23 cellular contexts compared by ENCODE assay signal in the genomic region with DNA sequence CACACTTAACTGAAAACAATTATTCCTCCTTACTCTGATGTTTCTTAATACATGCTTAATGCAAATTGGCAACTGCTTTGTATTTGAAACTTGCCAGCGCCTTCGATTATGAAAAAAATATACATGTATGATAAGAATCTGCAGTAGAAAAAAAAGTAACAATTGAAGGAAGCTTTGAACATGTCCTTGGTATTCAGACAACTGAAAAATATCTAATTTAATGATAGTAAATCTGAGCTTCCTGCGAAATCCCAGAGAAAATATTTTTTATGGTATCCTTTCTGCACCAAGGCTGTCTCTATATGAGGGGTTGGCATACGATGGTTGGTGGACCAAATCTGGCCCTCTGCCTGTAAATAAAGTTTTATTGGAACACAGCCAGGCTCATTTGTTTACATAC.
"Had no signal": no experiment of that assay in that cellular context is flagged by ENCODE, and none has a peak within 500 bp of the region (broad histone marks: within the 10 kb centered on the region; RNA-seq: fewer than 3 reads in every experiment).

No MANE protein-coding gene starts in this region.

- H3K36me3 ChIP-seq: esophagus muscularis mucosa, gastroesophageal sphincter, heart left ventricle, neutrophil, prostate gland, right atrium auricular region, tibial artery, upper lobe of left lung had no signal

- H3K4me1 ChIP-seq: esophagus muscularis mucosa, foreskin keratinocyte, gastroesophageal sphincter, heart left ventricle, prostate gland, right atrium auricular region, testis, tibial artery had no signal

- DNase-seq: cortex of kidney; dorsolateral prefrontal cortex; effector CD4-positive, alpha-beta T cell; heart left ventricle; kidney; mucosa of descending colon; naive B cell; stimulated activated CD4-positive, alpha-beta T cell treated with anti-CD3 and anti-CD28 coated beads, Interleukin-2, amount 100 ng/mL, for 24 hours; stimulated activated CD4-positive, alpha-beta T cell treated with anti-CD3 and anti-CD28 coated beads, Interleukin-4, amount 100 ng/mL, for 24 hours; stimulated activated naive CD8-positive, alpha-beta T cell treated with anti-CD3 and anti-CD28 coated beads, Interleukin-15, Interleukin-2, amounts not matched to agents 100 U/mL and 50 U/mL, for 24 hours; substantia nigra; testis; tibial artery; upper lobe of left lung had no signal

- H3K27me3 ChIP-seq: dorsolateral prefrontal cortex, esophagus muscularis mucosa, foreskin keratinocyte, gastroesophageal sphincter, heart left ventricle, hepatocyte, neutrophil, right atrium auricular region, testis, tibial artery, upper lobe of left lung had no signal

- H3K27ac ChIP-seq: dorsolateral prefrontal cortex, esophagus muscularis mucosa, foreskin keratinocyte, gastroesophageal sphincter, heart left ventricle, hepatocyte, neutrophil, prostate gland, right atrium auricular region, testis, tibial artery, upper lobe of left lung had no signal

- H3K79me2 ChIP-seq: hepatocyte had no signal

- H2AFZ ChIP-seq: hepatocyte had no signal

- H3K4me2 ChIP-seq: hepatocyte had no signal

- H3K9me3 ChIP-seq: esophagus muscularis mucosa, gastroesophageal sphincter, mucosa of descending colon, neutrophil, prostate gland, right atrium auricular region, testis, tibial artery, upper lobe of left lung had no signal

- FAIRE-seq: kidney, urothelium cell line had no signal

- H3K4me3 ChIP-seq: dorsolateral prefrontal cortex, esophagus muscularis mucosa, gastroesophageal sphincter, heart left ventricle, hepatocyte, lung, mucosa of descending colon, prostate gland, right atrium auricular region, testis, tibial artery, upper lobe of left lung had no signal
